Comparison of ENCODE assay signal across 8 cellular contexts in genomic region chr19:49890349-49891311, GRCh38. TPM values are rescaled to one million over a fixed set of nuclear protein-coding genes. Genes with fewer than 3 reads are reported as not detected.
DNase-seq lines count a peak whose midpoint lies in the region; ATAC-seq and TF ChIP-seq lines count a peak whose summit lies in the region.

No MANE protein-coding gene starts in this region.

- CTCF ChIA-PET in activated CD4-positive, alpha-beta T cell treated with anti-CD3 and anti-CD28 coated beads, Interleukin-2, amount 10 ng/mL, durations not matched to agents 7 days and 5 days (lab: Charles Lee), result interaction anchor here (0.6 to 2.5 kb wide), 11 partner anchors 12 to 446 kb away, joined by 3 to 11 read pairs (median 3); partner anchors contain the start of genes AKT1S1, ATF5, NUP62 and PTOV1

- H3K36me3 ChIP-seq in ACC112 (ENCODE audit: insufficient read depth, low read length), result no peaks in the 10 kb centered on the region
- H3K36me3 ChIP-seq in effector memory CD4-positive, alpha-beta T cell (ENCODE audit: control insufficient read depth, insufficient read depth, low read length), result no peaks in the 10 kb centered on the region
- no peaks in the 10 kb centered on the region for H3K36me3 ChIP-seq in osteoblast (ENCODE audit: insufficient read depth, low read length)

- H3K4me1 Mint-ChIP-seq in IgD-negative memory B cell (peaks cover 0 to 13% (median 4%) of the 10 kb centered on the region in 3 donors), type B pancreatic cell (ENCODE audit: unreplicated experiment) (peaks cover 8% of the 10 kb centered on the region)
- peaks cover 17% of the 10 kb centered on the region for H3K4me1 Mint-ChIP-seq in activated CD4-positive, alpha-beta T cell treated with anti-CD3 and anti-CD28 coated beads, Interleukin-2, amount 10 ng/mL, durations not matched to agents 7 days and 5 days

- H3K9me3 ChIP-seq in effector memory CD4-positive, alpha-beta T cell (ENCODE audit: control insufficient read depth, low read length), result no peaks in the 10 kb centered on the region
- H3K9me3 ChIP-seq in osteoblast (ENCODE audit: low read depth, low read length), result no peaks in the 10 kb centered on the region

- H3K79me2 ChIP-seq in ACC112 (ENCODE audit: control insufficient read depth, insufficient read depth, low read length, unreplicated experiment), result no peaks in the 10 kb centered on the region
- no peaks in the 10 kb centered on the region for H3K79me2 ChIP-seq in osteoblast (ENCODE audit: insufficient read depth, low read length)

- H3K4me1 ChIP-seq in ACC112 (ENCODE audit: control insufficient read depth, insufficient read depth, low read length, unreplicated experiment) (no peaks in the 10 kb centered on the region), osteoblast (ENCODE audit: insufficient read depth, low read length) (peaks cover 5% of the 10 kb centered on the region)
- H3K4me1 ChIP-seq in effector memory CD4-positive, alpha-beta T cell (ENCODE audit: control insufficient read depth, insufficient read depth, low read length, poor library complexity, severe bottlenecking), result peaks cover 16% of the 10 kb centered on the region

- DNase-seq in activated CD4-positive, alpha-beta T cell treated with anti-CD3 and anti-CD28 coated beads, Interleukin-2, amount 10 ng/mL, durations not matched to agents 7 days and 5 days, result peak; percentile 54
- peak; percentile 58 to 67 (median 64) for DNase-seq in effector memory CD4-positive, alpha-beta T cell
- DNase-seq in osteoblast (ENCODE audit: insufficient read length, low spot score, missing footprints) (no peak), type B pancreatic cell (ENCODE audit: extremely low spot score, unreplicated experiment) (no peak), NCI-H2107 (lab: John Stamatoyannopoulos, UW) (no peak)

- H3K27ac Mint-ChIP-seq in IgD-negative memory B cell (peak overlapping the region in 2 of 3 donors; percentile 69 to 76), type B pancreatic cell (peak overlapping the region; percentile 31)
- H3K27ac Mint-ChIP-seq in activated CD4-positive, alpha-beta T cell treated with anti-CD3 and anti-CD28 coated beads, Interleukin-2, amount 10 ng/mL, durations not matched to agents 7 days and 5 days, result peak overlapping the region; percentile 54

- no peak for TF ChIP-seq CTCF in osteoblast (IDR thresholded peaks at IDR 0.05; ENCODE audit: extremely low read depth, low read depth, low read length)
- TF ChIP-seq CTCF in type B pancreatic cell (conservative IDR thresholded peaks at IDR 0.05), result peak; percentile 33

- peaks cover 3% of the 10 kb centered on the region for H4K20me1 ChIP-seq in osteoblast (ENCODE audit: insufficient read depth, low read length)

- POLR2A ChIA-PET in activated CD4-positive, alpha-beta T cell treated with anti-CD3 and anti-CD28 coated beads, Interleukin-2, amount 10 ng/mL, durations not matched to agents 7 days and 5 days (lab: Charles Lee), result no interaction called here

- H3K27me3 Mint-ChIP-seq in IgD-negative memory B cell (no peaks in the 10 kb centered on the region), type B pancreatic cell (peaks cover 15% of the 10 kb centered on the region)
- H3K27me3 Mint-ChIP-seq in activated CD4-positive, alpha-beta T cell treated with anti-CD3 and anti-CD28 coated beads, Interleukin-2, amount 10 ng/mL, durations not matched to agents 7 days and 5 days, result peaks cover 3% of the 10 kb centered on the region

- H2AFZ ChIP-seq in ACC112 (ENCODE audit: low read length, unreplicated experiment), result no peak overlapping the region
- peak overlapping the region; percentile 47 for H2AFZ ChIP-seq in osteoblast (ENCODE audit: low read length)

- peak overlapping the region; percentile 61 for H3K4me2 ChIP-seq in osteoblast (ENCODE audit: insufficient read depth, low read length)

- no peak for ATAC-seq in GM18498 (IDR thresholded peaks at IDR 0.05; ENCODE audit: unreplicated experiment)

- H3K27ac ChIP-seq in ACC112 (ENCODE audit: low read depth, low read length) (no peak overlapping the region), osteoblast (ENCODE audit: low read depth, low read length) (no peak overlapping the region)
- H3K27ac ChIP-seq in effector memory CD4-positive, alpha-beta T cell (ENCODE audit: insufficient read depth, low read length, poor library complexity, severe bottlenecking), result peak overlapping the region; percentile 55

- peak overlapping the region; percentile 70 for H3K4me3 ChIP-seq in ACC112 (ENCODE audit: low read depth, low read length)
- peak overlapping the region; percentile 63 for H3K4me3 ChIP-seq in effector memory CD4-positive, alpha-beta T cell (ENCODE audit: insufficient read depth, low read depth, low read length, poor library complexity, severe bottlenecking)
- H3K4me3 ChIP-seq in osteoblast (ENCODE audit: insufficient read depth, low read length), result peak overlapping the region; percentile 49

- no peaks in the 10 kb centered on the region for H3K9me3 Mint-ChIP-seq in IgD-negative memory B cell
- no peaks in the 10 kb centered on the region for H3K9me3 Mint-ChIP-seq in activated CD4-positive, alpha-beta T cell treated with anti-CD3 and anti-CD28 coated beads, Interleukin-2, amount 10 ng/mL, durations not matched to agents 7 days and 5 days
- no peaks in the 10 kb centered on the region for H3K9me3 Mint-ChIP-seq in type B pancreatic cell

- peak overlapping the region; percentile 63 to 91 (median 80) for H3K4me3 Mint-ChIP-seq in IgD-negative memory B cell
- peak overlapping the region; percentile 66 for H3K4me3 Mint-ChIP-seq in activated CD4-positive, alpha-beta T cell treated with anti-CD3 and anti-CD28 coated beads, Interleukin-2, amount 10 ng/mL, durations not matched to agents 7 days and 5 days
- peak overlapping the region; percentile 80 for H3K4me3 Mint-ChIP-seq in type B pancreatic cell

- H3K36me3 Mint-ChIP-seq in IgD-negative memory B cell (no peaks in the 10 kb centered on the region), type B pancreatic cell (peaks cover 4% of the 10 kb centered on the region)
- H3K36me3 Mint-ChIP-seq in activated CD4-positive, alpha-beta T cell treated with anti-CD3 and anti-CD28 coated beads, Interleukin-2, amount 10 ng/mL, durations not matched to agents 7 days and 5 days (ENCODE audit: low read depth), result peaks cover 2% of the 10 kb centered on the region

- no peaks in the 10 kb centered on the region for H3K27me3 ChIP-seq in ACC112 (ENCODE audit: insufficient read depth, low read length)
- no peaks in the 10 kb centered on the region for H3K27me3 ChIP-seq in effector memory CD4-positive, alpha-beta T cell (replicated peaks; ENCODE audit: control insufficient read depth, insufficient read depth, low read length, poor library complexity, severe bottlenecking)
- peaks cover 9% of the 10 kb centered on the region for H3K27me3 ChIP-seq in osteoblast (ENCODE audit: insufficient read depth, low read length)

RNA-seq across cellular contexts. Expression of gene IL4I1, which starts 6.1 kb away (rescaled TPM):
- polyA plus RNA-seq in IgD-negative memory B cell, result 0.39 TPM
- total RNA-seq in activated CD4-positive, alpha-beta T cell treated with anti-CD3 and anti-CD28 coated beads, Interleukin-2, amount 10 ng/mL, durations not matched to agents 7 days and 5 days, result 1 to 10 TPM; 3.7 to 4.2 TPM
- total RNA-seq in osteoblast, result 0.29 and 1.4 TPM in 2 replicates
- 0.58 and 0.74 TPM in 2 replicates for total RNA-seq in type B pancreatic cell (ENCODE audit: low replicate concordance)

RNA-seq across cellular contexts. Expression of gene TBC1D17, which starts 13.1 kb away (rescaled TPM):
- 19.1 TPM for polyA plus RNA-seq in IgD-negative memory B cell
- 10 to 100 TPM; 33.2 to 33.8 TPM for total RNA-seq in activated CD4-positive, alpha-beta T cell treated with anti-CD3 and anti-CD28 coated beads, Interleukin-2, amount 10 ng/mL, durations not matched to agents 7 days and 5 days
- total RNA-seq in osteoblast (21.4 and 26.5 TPM in 2 replicates), type B pancreatic cell (ENCODE audit: low replicate concordance) (33.9 and 45.9 TPM in 2 replicates)

RNA-seq across cellular contexts. Expression of gene AKT1S1, which starts 13.5 kb away (rescaled TPM):
- polyA plus RNA-seq in IgD-negative memory B cell, result 5.0 TPM
- total RNA-seq in activated CD4-positive, alpha-beta T cell treated with anti-CD3 and anti-CD28 coated beads, Interleukin-2, amount 10 ng/mL, durations not matched to agents 7 days and 5 days, result 10 to 100 TPM; 17.5 to 18.9 TPM
- 13.3 and 13.4 TPM in 2 replicates for total RNA-seq in osteoblast
- total RNA-seq in type B pancreatic cell (ENCODE audit: low replicate concordance), result 35.8 and 40.1 TPM in 2 replicates

RNA-seq across cellular contexts. Expression of gene PNKP, which starts 23.3 kb away (rescaled TPM):
- polyA plus RNA-seq in IgD-negative memory B cell, result 56.3 TPM
- 100 to 1,000 TPM; 105 to 131 TPM for total RNA-seq in activated CD4-positive, alpha-beta T cell treated with anti-CD3 and anti-CD28 coated beads, Interleukin-2, amount 10 ng/mL, durations not matched to agents 7 days and 5 days
- total RNA-seq in osteoblast (42.1 and 43.8 TPM in 2 replicates), type B pancreatic cell (ENCODE audit: low replicate concordance) (72.3 and 125 TPM in 2 replicates)

RNA-seq across cellular contexts. Expression of gene ATF5, which starts 38.4 kb away (rescaled TPM):
- 3.4 TPM for polyA plus RNA-seq in IgD-negative memory B cell
- 10 to 100 TPM; 10.5 to 12.1 TPM for total RNA-seq in activated CD4-positive, alpha-beta T cell treated with anti-CD3 and anti-CD28 coated beads, Interleukin-2, amount 10 ng/mL, durations not matched to agents 7 days and 5 days
- total RNA-seq in osteoblast (6.2 and 8.3 TPM in 2 replicates), type B pancreatic cell (ENCODE audit: low replicate concordance) (18.1 and 21.4 TPM in 2 replicates)

Comparison
In these comparisons a context has a peak if more than half of its experiments do, and no peak if none do; other contexts are left out.
1. DNase-seq: peak in activated CD4-positive, alpha-beta T cell treated with anti-CD3 and anti-CD28 coated beads, Interleukin-2, amount 10 ng/mL, durations not matched to agents 7 days and 5 days (single experiment) and effector memory CD4-positive, alpha-beta T cell (3 of 3); none in osteoblast (single experiment), type B pancreatic cell (single experiment) and NCI-H2107 (single experiment).
2. Peak in every context shown above with its lines, with median percentiles within 50 percentile points of each other: H3K4me3 ChIP-seq, H3K27ac Mint-ChIP-seq and H3K4me3 Mint-ChIP-seq.